ENCODE assay signal across 9 cellular contexts in genomic region chr12:47942327-47943230, GRCh38. TPM values are rescaled to one million over a fixed set of nuclear protein-coding genes. Genes with fewer than 3 reads are reported as not detected.
DNase-seq lines count a peak whose midpoint lies in the region; ATAC-seq and TF ChIP-seq lines count a peak whose summit lies in the region.
"Had no signal": no experiment of that assay in that cellular context is flagged by ENCODE, and none has a peak within 500 bp of the region (broad histone marks: within the 10 kb centered on the region; RNA-seq: fewer than 3 reads in every experiment).

No MANE protein-coding gene starts in this region.

- intact Hi-C loops in stomach (cut with DNase I; ENCODE audit: low total_unique reads) = loop anchor here (10.0 kb wide), 1 partner anchor 222 kb away; no protein-coding TSS in a partner anchor

- no peak for TF ChIP-seq POLR2A in stomach (IDR thresholded peaks at IDR 0.05)

- POLR2A ChIA-PET in activated CD4-positive, alpha-beta memory T cell treated with anti-CD3 and anti-CD28 coated beads, Interleukin-2, amount 10 ng/mL, durations not matched to agents 7 days and 5 days (lab: Charles Lee) = no interaction called here

- H3K27me3 ChIP-seq in stomach = peaks cover 2 to 31% (median 18%) of the 10 kb centered on the region in 3 donors
- H3K27me3 ChIP-seq: vagina had no signal

- H3K4me1 Mint-ChIP-seq in activated CD4-positive, alpha-beta memory T cell treated with anti-CD3 and anti-CD28 coated beads, Interleukin-2, amount 10 ng/mL, durations not matched to agents 7 days and 5 days = peaks cover 5% of the 10 kb centered on the region

- H3K4me3 Mint-ChIP-seq in activated CD4-positive, alpha-beta memory T cell treated with anti-CD3 and anti-CD28 coated beads, Interleukin-2, amount 10 ng/mL, durations not matched to agents 7 days and 5 days = no peak overlapping the region

- no peak for TF ChIP-seq EP300 in stomach (IDR thresholded peaks at IDR 0.05)

- H3K4me3 ChIP-seq in stomach = peak overlapping the region in 1 of 4 donors; percentile 34
- H3K4me3 ChIP-seq: vagina had no signal

- H3K4me1 ChIP-seq in stomach = peaks cover 4 to 23% (median 13%) of the 10 kb centered on the region in 4 donors
- H3K4me1 ChIP-seq: vagina had no signal

- H3K36me3 ChIP-seq in stomach = no peaks in the 10 kb centered on the region
- H3K36me3 ChIP-seq: vagina had no signal

- DNase-seq in activated naive CD4-positive, alpha-beta T cell (lab: John Stamatoyannopoulos, UW) = peak in 3 of 4 experiments; percentile 9 to 40 (median 24)
- no peak for DNase-seq in activated naive CD4-positive, alpha-beta T cell treated with anti-CD3 and anti-CD28 coated beads, Interleukin-2, amount 50 U/mL, for 72 hours (ENCODE audit: low spot score in 2 of 2)
- DNase-seq in activated CD4-positive, alpha-beta memory T cell treated with anti-CD3 and anti-CD28 coated beads, Interleukin-2, amount 10 ng/mL, durations not matched to agents 7 days and 5 days = peak; percentile 42
- DNase-seq in left kidney (ENCODE audit: low read depth, low spot score) (peak; percentile 93), stomach (peak; percentile 55), pons (ENCODE audit: low spot score) (no peak), amniotic stem cell (lab: John Stamatoyannopoulos, UW) (no peak)

- no peaks in the 10 kb centered on the region for H3K36me3 Mint-ChIP-seq in activated naive CD4-positive, alpha-beta T cell treated with anti-CD3 and anti-CD28 coated beads, Interleukin-2, amount 50 U/mL, for 72 hours
- H3K36me3 Mint-ChIP-seq in activated CD4-positive, alpha-beta memory T cell treated with anti-CD3 and anti-CD28 coated beads, Interleukin-2, amount 10 ng/mL, durations not matched to agents 7 days and 5 days (ENCODE audit: low read depth) = no peaks in the 10 kb centered on the region

- peaks cover 27% of the 10 kb centered on the region for H3K27me3 Mint-ChIP-seq in activated CD4-positive, alpha-beta memory T cell treated with anti-CD3 and anti-CD28 coated beads, Interleukin-2, amount 10 ng/mL, durations not matched to agents 7 days and 5 days

- H3K9me3 ChIP-seq in stomach = no peaks in the 10 kb centered on the region
- H3K9me3 ChIP-seq: vagina had no signal

- no peaks in the 10 kb centered on the region for H3K9me3 Mint-ChIP-seq in activated naive CD4-positive, alpha-beta T cell treated with anti-CD3 and anti-CD28 coated beads, Interleukin-2, amount 50 U/mL, for 72 hours
- H3K9me3 Mint-ChIP-seq in activated CD4-positive, alpha-beta memory T cell treated with anti-CD3 and anti-CD28 coated beads, Interleukin-2, amount 10 ng/mL, durations not matched to agents 7 days and 5 days = no peaks in the 10 kb centered on the region

- no peak overlapping the region for H3K27ac Mint-ChIP-seq in activated naive CD4-positive, alpha-beta T cell treated with anti-CD3 and anti-CD28 coated beads, Interleukin-2, amount 50 U/mL, for 72 hours
- H3K27ac Mint-ChIP-seq in activated CD4-positive, alpha-beta memory T cell treated with anti-CD3 and anti-CD28 coated beads, Interleukin-2, amount 10 ng/mL, durations not matched to agents 7 days and 5 days = no peak overlapping the region

- ATAC-seq in activated naive CD4-positive, alpha-beta T cell treated with anti-CD3 and anti-CD28 coated beads, Interleukin-2, amount 50 U/mL, for 72 hours = no peak
- ATAC-seq in GM21723 (IDR thresholded peaks at IDR 0.05; ENCODE audit: unreplicated experiment) = no peak

- CTCF ChIA-PET in activated CD4-positive, alpha-beta memory T cell treated with anti-CD3 and anti-CD28 coated beads, Interleukin-2, amount 10 ng/mL, durations not matched to agents 7 days and 5 days (lab: Charles Lee) = interaction anchor here (0.6 kb wide), 3 partner anchors 10 to 223 kb away, joined by 3 read pairs; no protein-coding TSS in a partner anchor

- H3K27ac ChIP-seq in stomach = no peak overlapping the region
- H3K27ac ChIP-seq: vagina had no signal

- TF ChIP-seq CTCF in stomach (IDR thresholded peaks at IDR 0.05) = peak in 1 of 7 experiments; percentile 46

- WGBS in stomach, 5 donors = 37 to 50% (median 47%) methylated on average over 28 to 52 of the region's 52 CpGs

RNA-seq across cellular contexts. Expression of gene TMEM106C, which starts 20.8 kb away (rescaled TPM):
- 100 to 1,000 TPM; 134 to 305 TPM for total RNA-seq in activated naive CD4-positive, alpha-beta T cell treated with anti-CD3 and anti-CD28 coated beads, Interleukin-2, amount 50 U/mL, for 72 hours
- 100 to 1,000 TPM; 139 to 141 TPM for total RNA-seq in activated CD4-positive, alpha-beta memory T cell treated with anti-CD3 and anti-CD28 coated beads, Interleukin-2, amount 10 ng/mL, durations not matched to agents 7 days and 5 days
- total RNA-seq in stomach = 100 to 1,000 TPM in 1 of 5 donors, 10 to 100 TPM in 4; 29.8 to 254 (median 79.0) TPM
- 10 to 100 TPM; 40.7 to 61.6 (median 51.5) TPM for polyA plus RNA-seq in stomach

RNA-seq across cellular contexts. Expression of gene VDR, which starts 37.8 kb away (rescaled TPM):
- total RNA-seq in activated naive CD4-positive, alpha-beta T cell treated with anti-CD3 and anti-CD28 coated beads, Interleukin-2, amount 50 U/mL, for 72 hours = 100 to 1,000 TPM in 1 of 2 donors, 10 to 100 TPM in 1; 92.4 to 133 TPM
- 10 to 100 TPM; 62.9 to 65.5 TPM for total RNA-seq in activated CD4-positive, alpha-beta memory T cell treated with anti-CD3 and anti-CD28 coated beads, Interleukin-2, amount 10 ng/mL, durations not matched to agents 7 days and 5 days
- total RNA-seq in stomach = 10 to 100 TPM in 2 of 5 donors, 1 to 10 TPM in 3; 2.8 to 22.3 (median 8.8) TPM
- polyA plus RNA-seq in stomach = 1 to 10 TPM; 4.0 to 4.9 (median 4.5) TPM

Comparison
In these comparisons a context has a peak if more than half of its experiments do, and no peak if none do; other contexts are left out.
1. DNase-seq: peak in activated naive CD4-positive, alpha-beta T cell (3 of 4), activated CD4-positive, alpha-beta memory T cell treated with anti-CD3 and anti-CD28 coated beads, Interleukin-2, amount 10 ng/mL, durations not matched to agents 7 days and 5 days (single experiment), left kidney (single experiment) and stomach (single experiment); none in activated naive CD4-positive, alpha-beta T cell treated with anti-CD3 and anti-CD28 coated beads, Interleukin-2, amount 50 U/mL, for 72 hours (0 of 2), pons (single experiment) and amniotic stem cell (single experiment).